Comparison of ENCODE assay signal across 1 cellular context in the genomic region with DNA sequence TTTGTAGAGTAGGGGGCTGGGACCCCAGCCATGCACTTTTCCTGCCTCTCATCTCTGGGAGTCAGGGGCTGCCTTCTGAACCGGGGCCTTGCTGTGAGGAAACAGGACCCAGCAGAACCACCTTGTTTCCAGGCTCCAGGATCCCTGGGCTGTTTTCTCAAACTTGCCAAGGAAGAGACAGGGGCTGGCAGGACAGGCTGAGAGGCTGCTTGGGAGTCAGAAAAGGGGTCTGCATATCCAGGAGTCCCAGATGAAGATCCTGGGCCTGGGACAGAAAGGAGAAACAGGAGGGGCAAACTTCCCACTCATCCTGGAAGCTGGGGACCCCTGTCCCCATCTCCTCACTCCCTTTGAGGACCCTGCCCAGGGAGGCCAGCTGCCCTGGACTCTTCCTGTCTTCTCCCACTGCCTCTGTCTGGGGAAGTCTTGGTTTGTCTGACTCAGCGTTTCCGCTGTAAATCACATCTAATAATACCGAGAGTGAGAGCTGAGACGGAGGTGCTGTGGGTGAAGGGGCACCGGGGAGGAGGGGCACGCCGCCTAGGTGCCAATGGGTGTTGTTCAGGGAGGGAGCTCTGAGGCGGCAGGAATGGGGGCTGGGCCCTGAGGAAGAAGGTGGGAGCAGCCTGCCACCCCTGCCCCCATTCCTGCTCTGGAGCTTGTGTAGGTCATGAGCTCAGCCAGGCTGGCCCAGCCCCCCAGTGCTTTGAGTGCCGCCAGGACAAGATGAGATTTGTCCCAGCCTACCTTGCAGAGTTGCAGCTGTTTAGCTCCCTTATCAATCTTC.
TF ChIP-seq lines count a peak whose summit lies in the region.

No MANE protein-coding gene starts in this region.

TF ChIP-seq in GM23338, 12 proteins besides CTCF, POLR2A, EP300 and RAD21 (continued from another document):
- TF ChIP-seq, protein P1, sequence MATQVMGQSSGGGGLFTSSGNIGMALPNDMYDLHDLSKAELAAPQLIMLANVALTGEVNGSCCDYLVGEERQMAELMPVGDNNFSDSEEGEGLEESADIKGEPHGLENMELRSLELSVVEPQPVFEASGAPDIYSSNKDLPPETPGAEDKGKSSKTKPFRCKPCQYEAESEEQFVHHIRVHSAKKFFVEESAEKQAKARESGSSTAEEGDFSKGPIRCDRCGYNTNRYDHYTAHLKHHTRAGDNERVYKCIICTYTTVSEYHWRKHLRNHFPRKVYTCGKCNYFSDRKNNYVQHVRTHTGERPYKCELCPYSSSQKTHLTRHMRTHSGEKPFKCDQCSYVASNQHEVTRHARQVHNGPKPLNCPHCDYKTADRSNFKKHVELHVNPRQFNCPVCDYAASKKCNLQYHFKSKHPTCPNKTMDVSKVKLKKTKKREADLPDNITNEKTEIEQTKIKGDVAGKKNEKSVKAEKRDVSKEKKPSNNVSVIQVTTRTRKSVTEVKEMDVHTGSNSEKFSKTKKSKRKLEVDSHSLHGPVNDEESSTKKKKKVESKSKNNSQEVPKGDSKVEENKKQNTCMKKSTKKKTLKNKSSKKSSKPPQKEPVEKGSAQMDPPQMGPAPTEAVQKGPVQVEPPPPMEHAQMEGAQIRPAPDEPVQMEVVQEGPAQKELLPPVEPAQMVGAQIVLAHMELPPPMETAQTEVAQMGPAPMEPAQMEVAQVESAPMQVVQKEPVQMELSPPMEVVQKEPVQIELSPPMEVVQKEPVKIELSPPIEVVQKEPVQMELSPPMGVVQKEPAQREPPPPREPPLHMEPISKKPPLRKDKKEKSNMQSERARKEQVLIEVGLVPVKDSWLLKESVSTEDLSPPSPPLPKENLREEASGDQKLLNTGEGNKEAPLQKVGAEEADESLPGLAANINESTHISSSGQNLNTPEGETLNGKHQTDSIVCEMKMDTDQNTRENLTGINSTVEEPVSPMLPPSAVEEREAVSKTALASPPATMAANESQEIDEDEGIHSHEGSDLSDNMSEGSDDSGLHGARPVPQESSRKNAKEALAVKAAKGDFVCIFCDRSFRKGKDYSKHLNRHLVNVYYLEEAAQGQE (IDR thresholded peaks at IDR 0.05; ENCODE audit: unreplicated experiment): peak; percentile 4
TF ChIP-seq in GM23338: peak in this region for 2.
